In the genomic region with DNA sequence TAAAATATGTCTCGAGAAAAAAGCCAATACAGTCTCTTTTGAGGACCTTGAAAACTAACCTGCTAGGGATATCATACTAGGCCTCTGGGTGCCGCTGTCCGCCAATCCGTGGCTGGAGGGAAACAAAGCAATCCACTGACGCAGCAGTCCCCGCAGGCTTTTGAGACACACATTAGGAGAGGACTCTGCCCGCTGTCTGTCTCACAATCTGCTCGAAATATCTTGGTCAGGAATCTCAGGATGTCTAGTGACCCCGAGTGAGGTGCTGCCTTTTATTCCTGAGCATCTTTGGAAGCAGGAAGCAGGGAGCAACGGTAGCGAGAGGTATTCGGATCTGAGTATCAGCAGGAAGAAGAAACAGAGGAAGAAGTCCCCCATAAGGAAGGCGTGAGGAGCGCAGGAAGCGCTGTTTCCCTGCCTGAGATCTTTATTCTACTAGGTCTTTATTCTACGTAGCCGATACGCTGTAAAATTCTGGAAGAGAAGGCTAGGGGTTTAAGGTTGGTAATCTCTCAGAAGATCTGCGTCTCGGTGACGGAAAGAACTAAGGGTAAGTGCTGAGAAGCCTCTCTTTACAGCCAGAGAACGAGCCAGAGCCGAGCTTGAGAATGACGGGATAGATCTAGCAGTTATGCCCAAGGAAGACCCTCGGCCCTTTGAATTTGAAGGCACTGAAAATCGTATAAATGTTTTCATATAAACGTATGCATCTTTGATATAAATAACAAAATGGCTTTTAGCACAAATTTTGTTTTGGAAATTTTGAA, we compare ENCODE assay signal across 7 cellular contexts. TPM values are rescaled to one million over a fixed set of nuclear protein-coding genes. Genes with fewer than 3 reads are reported as not detected.
DNase-seq lines count a peak whose midpoint lies in the region; ATAC-seq and TF ChIP-seq lines count a peak whose summit lies in the region.

No MANE protein-coding gene starts in this region.

- 11 to 19% methylated on average over 27 of the region's 27 CpGs for WGBS in upper lobe of left lung, 2 donors

- peaks cover 30 to 58% (median 55%) of the 10 kb centered on the region in 4 donors for H3K9me3 ChIP-seq in upper lobe of left lung

- no peaks in the 10 kb centered on the region for H3K36me3 ChIP-seq in upper lobe of left lung

- peak; percentile 81 for DNase-seq in RPMI7951 (ENCODE audit: low read depth)
- peak; percentile 82 for DNase-seq in activated naive CD4-positive, alpha-beta T cell treated with anti-CD3 and anti-CD28 coated beads for 36 hours
- peak; percentile 75 for DNase-seq in glutamatergic neuron
- DNase-seq in progenitor cell of endocrine pancreas (ENCODE audit: low spot score, unreplicated experiment) = no peak
- DNase-seq in upper lobe of left lung = peak in 1 of 2 donors; percentile 48

- CTCF ChIA-PET in activated naive CD4-positive, alpha-beta T cell treated with anti-CD3 and anti-CD28 coated beads for 36 hours (lab: Charles Lee) = interaction anchor here (0.6 to 1.5 kb wide), 3 partner anchors 44 to 186 kb away, joined by 4 to 6 read pairs (median 4); partner anchors contain the start of gene PCDHGA12

- H3K27ac ChIP-seq in upper lobe of left lung = peak overlapping the region in 2 of 4 donors; percentile 30 to 49

- H3K4me3 Mint-ChIP-seq in activated naive CD4-positive, alpha-beta T cell treated with anti-CD3 and anti-CD28 coated beads for 36 hours = peak overlapping the region; percentile 82
- H3K4me3 Mint-ChIP-seq in glutamatergic neuron (ENCODE audit: unreplicated experiment) = peak overlapping the region; percentile 96
- peak overlapping the region; percentile 77 for H3K4me3 Mint-ChIP-seq in progenitor cell of endocrine pancreas (ENCODE audit: low read depth)

- peaks cover 12% of the 10 kb centered on the region for H3K9me3 Mint-ChIP-seq in activated naive CD4-positive, alpha-beta T cell treated with anti-CD3 and anti-CD28 coated beads for 36 hours
- peaks cover 8% of the 10 kb centered on the region for H3K9me3 Mint-ChIP-seq in glutamatergic neuron (ENCODE audit: unreplicated experiment)
- H3K9me3 Mint-ChIP-seq in progenitor cell of endocrine pancreas (ENCODE audit: low read depth) = peaks cover 44% of the 10 kb centered on the region

- H3K4me3 ChIP-seq in upper lobe of left lung = peak overlapping the region in 3 of 4 donors; percentile 19 to 45 (median 31)

- H3K27ac Mint-ChIP-seq in activated naive CD4-positive, alpha-beta T cell treated with anti-CD3 and anti-CD28 coated beads for 36 hours = no peak overlapping the region
- peak overlapping the region; percentile 99 for H3K27ac Mint-ChIP-seq in glutamatergic neuron (ENCODE audit: unreplicated experiment)
- H3K27ac Mint-ChIP-seq in progenitor cell of endocrine pancreas = peak overlapping the region; percentile 95

- no peaks in the 10 kb centered on the region for H3K27me3 ChIP-seq in upper lobe of left lung

- H3K4me1 ChIP-seq in upper lobe of left lung = peaks cover 0 to 1% (median under 1%) of the 10 kb centered on the region in 4 donors

- peaks cover 24% of the 10 kb centered on the region for H3K27me3 Mint-ChIP-seq in activated naive CD4-positive, alpha-beta T cell treated with anti-CD3 and anti-CD28 coated beads for 36 hours (ENCODE audit: low read depth)
- H3K27me3 Mint-ChIP-seq in glutamatergic neuron (ENCODE audit: unreplicated experiment) (peaks cover 7% of the 10 kb centered on the region), progenitor cell of endocrine pancreas (no peaks in the 10 kb centered on the region)

- ATAC-seq in GM18867 (IDR thresholded peaks at IDR 0.05; ENCODE audit: unreplicated experiment) (peak; percentile 84), HG03108 (IDR thresholded peaks at IDR 0.05; ENCODE audit: unreplicated experiment) (peak; percentile 69), upper lobe of left lung (ENCODE audit: low FRiP score in 2 of 2) (peak in 1 of 2 donors; percentile 73)

- TF ChIP-seq EP300 in upper lobe of left lung (IDR thresholded peaks at IDR 0.05) = no peak

- TF ChIP-seq POLR2A in upper lobe of left lung (IDR thresholded peaks at IDR 0.05) = peak in 1 of 4 donors; percentile 12

- H3K36me3 Mint-ChIP-seq in activated naive CD4-positive, alpha-beta T cell treated with anti-CD3 and anti-CD28 coated beads for 36 hours (ENCODE audit: low read depth) = peaks cover 2% of the 10 kb centered on the region
- H3K36me3 Mint-ChIP-seq in glutamatergic neuron (ENCODE audit: unreplicated experiment) (peaks cover 45% of the 10 kb centered on the region), progenitor cell of endocrine pancreas (ENCODE audit: insufficient read depth) (peaks cover 18% of the 10 kb centered on the region)

- peaks cover 2% of the 10 kb centered on the region for H3K4me1 Mint-ChIP-seq in activated naive CD4-positive, alpha-beta T cell treated with anti-CD3 and anti-CD28 coated beads for 36 hours (ENCODE audit: low read depth)
- H3K4me1 Mint-ChIP-seq in glutamatergic neuron (ENCODE audit: low read depth, unreplicated experiment) (no peaks in the 10 kb centered on the region), progenitor cell of endocrine pancreas (ENCODE audit: low read depth) (no peaks in the 10 kb centered on the region)

- intact Hi-C loops in activated naive CD4-positive, alpha-beta T cell treated with anti-CD3 and anti-CD28 coated beads for 36 hours (cut with micrococcal nuclease) = loop anchor here (1.0 to 10.0 kb wide), 2 partner anchors 198 to 241 kb away; no protein-coding TSS in a partner anchor

- TF ChIP-seq CTCF in glutamatergic neuron (IDR thresholded peaks at IDR 0.05; ENCODE audit: partially characterized antibody, unreplicated experiment) = peak; percentile 47
- TF ChIP-seq CTCF in progenitor cell of endocrine pancreas (IDR thresholded peaks at IDR 0.05; ENCODE audit: unreplicated experiment) = peak; percentile 59
- peak in 3 of 6 experiments; percentile 22 to 26 (median 24) for TF ChIP-seq CTCF in upper lobe of left lung (IDR thresholded peaks at IDR 0.05)

RNA-seq across cellular contexts. Expression of gene PCDHGA1, which starts 4.0 kb away (rescaled TPM):
- 3.3 and 3.7 TPM in 2 replicates for total RNA-seq in RPMI7951 (2014; rRNA removed; shearing (Covaris generic))
- not detected for total RNA-seq in activated naive CD4-positive, alpha-beta T cell treated with anti-CD3 and anti-CD28 coated beads for 36 hours
- total RNA-seq in glutamatergic neuron (ENCODE audit: unreplicated experiment) (4.6 TPM), progenitor cell of endocrine pancreas (1.1 and 1.3 TPM in 2 replicates), upper lobe of left lung (under 1 TPM in 4 of 6 donors, not detected in 2; 0.15 to 0.51 (median 0.24) TPM)

RNA-seq across cellular contexts. Expression of gene TAF7, which starts 5.7 kb away (rescaled TPM):
- total RNA-seq in RPMI7951 (2014; rRNA removed; shearing (Covaris generic)) = 36.0 and 50.9 TPM in 2 replicates
- 10 to 100 TPM; 57.0 to 57.9 TPM for total RNA-seq in activated naive CD4-positive, alpha-beta T cell treated with anti-CD3 and anti-CD28 coated beads for 36 hours
- 89.4 TPM for total RNA-seq in glutamatergic neuron (ENCODE audit: unreplicated experiment)
- 90.9 and 95.6 TPM in 2 replicates for total RNA-seq in progenitor cell of endocrine pancreas
- total RNA-seq in upper lobe of left lung = 10 to 100 TPM; 35.6 to 74.5 (median 39.8) TPM

RNA-seq across cellular contexts. Expression of gene PCDHGA2, which starts 12.3 kb away (rescaled TPM):
- total RNA-seq in RPMI7951 (2014; rRNA removed; shearing (Covaris generic)) = 6.8 and 7.0 TPM in 2 replicates
- total RNA-seq in activated naive CD4-positive, alpha-beta T cell treated with anti-CD3 and anti-CD28 coated beads for 36 hours = not detected
- total RNA-seq in glutamatergic neuron (ENCODE audit: unreplicated experiment) = 3.0 TPM
- 0.72 and 1.1 TPM in 2 replicates for total RNA-seq in progenitor cell of endocrine pancreas
- 1 to 10 TPM; 1.6 to 4.3 (median 2.7) TPM for total RNA-seq in upper lobe of left lung

RNA-seq across cellular contexts. Expression of gene PCDHGA3, which starts 17.4 kb away (rescaled TPM):
- total RNA-seq in RPMI7951 (2014; rRNA removed; shearing (Covaris generic)) = 0.12 and 0.39 TPM in 2 replicates
- total RNA-seq in activated naive CD4-positive, alpha-beta T cell treated with anti-CD3 and anti-CD28 coated beads for 36 hours = not detected
- 10.4 TPM for total RNA-seq in glutamatergic neuron (ENCODE audit: unreplicated experiment)
- total RNA-seq in progenitor cell of endocrine pancreas = 0.80 and 0.81 TPM in 2 replicates
- 1 to 10 TPM in 4 of 6 donors, under 1 TPM in 2; 0.80 to 2.1 (median 1.7) TPM for total RNA-seq in upper lobe of left lung

RNA-seq across cellular contexts. Expression of gene SLC25A2, which starts 22.4 kb away (rescaled TPM):
- total RNA-seq in RPMI7951 (2014; rRNA removed; shearing (Covaris generic)) = 0.48 TPM in 1 of 2 replicates, not detected in the other
- not detected for total RNA-seq in activated naive CD4-positive, alpha-beta T cell treated with anti-CD3 and anti-CD28 coated beads for 36 hours
- 1.9 TPM for total RNA-seq in glutamatergic neuron (ENCODE audit: unreplicated experiment)
- total RNA-seq in progenitor cell of endocrine pancreas = 1.1 and 1.2 TPM in 2 replicates
- total RNA-seq in upper lobe of left lung = 1 to 10 TPM in 1 of 6 donors, under 1 TPM in 3, not detected in 2; 0.40 to 1.2 (median 0.55) TPM
